Comparison of ENCODE assay signal across 9 cellular contexts in genomic region chr1:232629250-232630046, GRCh38.
A peak's percentile ranks its signal among the peaks of the same experiment; 100 is the strongest.
DNase-seq lines count a peak whose midpoint lies in the region; ATAC-seq and TF ChIP-seq lines count a peak whose summit lies in the region.
"Had no signal": no experiment of that assay in that cellular context is flagged by ENCODE, and none has a peak within 500 bp of the region (broad histone marks: within the 10 kb centered on the region; RNA-seq: fewer than 3 reads in every experiment).

No MANE protein-coding gene starts in this region.

- ATAC-seq in GM18861 (IDR thresholded peaks at IDR 0.05; ENCODE audit: unreplicated experiment) (peak; percentile 32), HG03060 (IDR thresholded peaks at IDR 0.05; ENCODE audit: low read depth, unreplicated experiment) (peak; percentile 6), RWPE2 (ENCODE audit: low read depth) (peak; percentile 37; the same call in 2 of the 3 replicates)
- ATAC-seq: K562 had no signal

- no peak overlapping the region for H3K27ac ChIP-seq in RWPE2 (ENCODE audit: poor library complexity, severe bottlenecking)
- peak overlapping the region; percentile 87 for H3K27ac ChIP-seq in layer of hippocampus (ENCODE audit: low read depth, low read length)

- H3K4me3 ChIP-seq in RWPE2 (ENCODE audit: severe bottlenecking): peak overlapping the region; percentile 71
- H3K4me3 ChIP-seq: K562 had no signal

- in situ Hi-C loops in T47D (cut with HindIII; ENCODE audit: low pct_unique_long_range_greater_than_20kb, low sequenced_read_pairs): no loop called here

- no peaks in the 10 kb centered on the region for H3K9me3 ChIP-seq in RWPE2 (ENCODE audit: severe bottlenecking)

- no peak for TF ChIP-seq CTCF in RWPE2 (IDR thresholded peaks at IDR 0.05; ENCODE audit: poor library complexity, severe bottlenecking)

- DNase-seq in AG08396 (ENCODE audit: low spot score) (peak; percentile 14), RWPE2 (ENCODE audit: low spot score) (no peak), T47D (ENCODE audit: low read depth in 1 of 2, low spot score in 1 of 2) (peak; percentile 18 to 34), midbrain (lab: John Stamatoyannopoulos, UW) (no peak)
- peak; percentile 8 to 22 for DNase-seq in stimulated activated CD4-positive, alpha-beta T cell treated with anti-CD3 and anti-CD28 coated beads, Interleukin-2, amount 100 ng/mL, for 48 hours

- no peaks in the 10 kb centered on the region for H3K36me3 ChIP-seq in RWPE2 (ENCODE audit: low read depth)

- peaks cover 9% of the 10 kb centered on the region for H3K4me1 ChIP-seq in RWPE2 (ENCODE audit: insufficient read depth, poor library complexity, severe bottlenecking)

- H3K27me3 ChIP-seq in RWPE2 (ENCODE audit: insufficient read depth, poor library complexity, severe bottlenecking): no peaks in the 10 kb centered on the region
- H3K27me3 ChIP-seq in layer of hippocampus (ENCODE audit: control insufficient read depth, insufficient read depth, low read length): no peaks in the 10 kb centered on the region

Comparison
In these comparisons a context has a peak if more than half of its experiments do, and no peak if none do; other contexts are left out.
1. DNase-seq: peak in AG08396 (single experiment), T47D (2 of 2) and stimulated activated CD4-positive, alpha-beta T cell treated with anti-CD3 and anti-CD28 coated beads, Interleukin-2, amount 100 ng/mL, for 48 hours (2 of 2); none in RWPE2 (single experiment) and midbrain (single experiment).
2. Peak in every context shown above with its lines, with median percentiles within 50 percentile points of each other: ATAC-seq.